8 cellular contexts compared by ENCODE assay signal in the genomic region with DNA sequence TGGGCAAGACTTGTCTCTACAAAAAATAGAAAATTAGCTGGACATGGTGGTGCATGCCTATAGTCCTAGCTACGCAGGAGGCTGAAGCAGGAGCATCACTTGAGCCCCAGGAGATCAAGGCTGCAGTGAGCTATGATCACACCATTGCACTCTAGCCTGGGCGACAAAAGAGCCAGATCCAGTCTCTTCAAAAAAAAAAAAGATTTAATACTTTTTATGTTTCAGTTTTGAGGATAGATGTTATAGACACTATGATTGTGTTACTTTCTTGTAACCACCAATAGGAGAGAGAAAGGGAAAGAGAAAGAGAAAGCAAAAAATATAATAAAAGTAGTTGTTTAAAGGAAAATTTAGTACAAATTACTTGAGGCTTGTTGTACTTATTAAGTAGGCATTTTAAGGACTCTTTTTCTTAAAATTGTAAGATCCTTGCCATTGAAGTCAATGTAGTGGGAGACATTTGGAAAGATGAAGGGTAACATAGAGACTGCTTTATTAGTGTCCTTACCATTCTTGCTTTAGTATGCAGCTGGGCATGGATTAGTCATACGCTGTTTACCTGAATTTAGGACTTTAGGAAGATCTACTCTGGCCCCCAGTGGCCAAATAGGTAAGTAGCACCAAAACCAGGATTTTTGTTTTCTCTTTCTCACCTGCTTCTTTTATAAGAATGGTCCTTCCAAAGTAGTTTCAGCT. TPM values are rescaled to one million over a fixed set of nuclear protein-coding genes. Genes with fewer than 3 reads are reported as not detected.
A peak's percentile ranks its signal among the peaks of the same experiment; 100 is the strongest.
DNase-seq lines count a peak whose midpoint lies in the region; ATAC-seq lines count a peak whose summit lies in the region.

No MANE protein-coding gene starts in this region.

- peak; percentile 93 for ATAC-seq in GM21737 (IDR thresholded peaks at IDR 0.05; ENCODE audit: unreplicated experiment)

- peak overlapping the region in 5 of 6 donors; percentile 39 to 89 (median 63) for H3K27ac Mint-ChIP-seq in immature natural killer cell

- peaks cover 7 to 8% of the 10 kb centered on the region in 2 donors for H3K4me1 Mint-ChIP-seq in immature natural killer cell

- H3K36me3 Mint-ChIP-seq in immature natural killer cell: no peaks in the 10 kb centered on the region

- peaks cover 0 to 2% (median 0%) of the 10 kb centered on the region in 3 donors for H3K27me3 Mint-ChIP-seq in immature natural killer cell (ENCODE audit: low read depth in 3 of 3)

- DNase-seq in stimulated activated CD4-positive, alpha-beta T cell treated with anti-CD3 and anti-CD28 coated beads, Interleukin-15, amount 100 ng/mL, for 24 hours: peak; percentile 33
- no peak for DNase-seq in stimulated activated CD4-positive, alpha-beta T cell treated with anti-CD3 and anti-CD28 coated beads, Interleukin-4, amount 100 ng/mL, for 1 hour
- peak; percentile 60 for DNase-seq in HuH-7 (ENCODE audit: low spot score)
- peak; percentile 26 for DNase-seq in NOMO-1 treated with dmso at 0.1 percent for 144 hours (lab: John Stamatoyannopoulos, UW; ENCODE audit: unreplicated experiment)
- peak; percentile 29 for DNase-seq in amniotic stem cell (lab: John Stamatoyannopoulos, UW)
- DNase-seq in immature natural killer cell: peak; percentile 42 to 44 (median 43)
- peak in 2 of 3 experiments; percentile 1 to 5 for DNase-seq in stimulated activated CD4-positive, alpha-beta T cell treated with anti-CD3 and anti-CD28 coated beads, TNF-alpha, amount 100 ng/mL, for 24 hours (ENCODE audit: low read depth in 3 of 3)

- no peaks in the 10 kb centered on the region for H3K9me3 Mint-ChIP-seq in immature natural killer cell

- peak overlapping the region; percentile 56 to 80 (median 75) for H3K4me3 Mint-ChIP-seq in immature natural killer cell

RNA-seq across cellular contexts. Expression of a gene that starts 35.1 kb away (rescaled TPM):
- polyA plus RNA-seq in immature natural killer cell: under 1 TPM; 0.08 to 0.63 (median 0.57) TPM
